ENCODE assay signal across 16 cellular contexts in genomic region chr1:162629651-162630050, GRCh38. TPM values are rescaled to one million over a fixed set of nuclear protein-coding genes. Genes with fewer than 3 reads are reported as not detected.
DNase-seq lines count a peak whose midpoint lies in the region; ATAC-seq and TF ChIP-seq lines count a peak whose summit lies in the region.
"Had no signal": no experiment of that assay in that cellular context is flagged by ENCODE, and none has a peak within 500 bp of the region (broad histone marks: within the 10 kb centered on the region; RNA-seq: fewer than 3 reads in every experiment).

No MANE protein-coding gene starts in this region.

- WGBS in stomach, 5 donors = 76 to 92% (median 85%) methylated on average over 2 of the region's 2 CpGs

- no peak overlapping the region for H3K27ac Mint-ChIP-seq in activated T-helper 2 cell treated with anti-CD3 and anti-CD28 coated beads, Interferon-gamma antibody, Interleukin-2, Interleukin-4, amounts not matched to agents 10 μg/mL and 5 μg/mL and 100 μg/mL, durations not matched to agents 14 hours and 24 hours and 36 hours

- TF ChIP-seq POLR2A in stomach (IDR thresholded peaks at IDR 0.05) = no peak

- DNase-seq in GM03348 (ENCODE audit: low spot score) = peak; percentile 54
- peak; percentile 78 for DNase-seq in amniotic epithelial cell (ENCODE audit: low read depth)
- peak; percentile 72 to 82 for DNase-seq in foreskin fibroblast
- no peak for DNase-seq in stomach
- DNase-seq in anterior cingulate cortex (lab: John Stamatoyannopoulos, UW) = no peak
- no peak for DNase-seq in activated T-helper 2 cell treated with anti-CD3 and anti-CD28 coated beads, Interferon-gamma antibody, Interleukin-2, Interleukin-4, amounts not matched to agents 10 μg/mL and 5 μg/mL and 100 μg/mL, durations not matched to agents 14 hours and 24 hours and 36 hours (ENCODE audit: low spot score)
- DNase-seq: activated CD4-positive, alpha-beta T cell treated with anti-CD3 and anti-CD28 coated beads, Interleukin-2, amount 50 U/mL, for 48 hours; cortex of kidney; hippocampal formation; NCI-H1092; NCI-H226; PC-3; T-helper 9 cell had no signal

- no peak for TF ChIP-seq CTCF in foreskin fibroblast (IDR thresholded peaks at IDR 0.05; ENCODE audit: low read depth, low read length)
- TF ChIP-seq CTCF in stomach (IDR thresholded peaks at IDR 0.05) = no peak

- peaks cover 15% of the 10 kb centered on the region for H3K27me3 Mint-ChIP-seq in activated T-helper 2 cell treated with anti-CD3 and anti-CD28 coated beads, Interferon-gamma antibody, Interleukin-2, Interleukin-4, amounts not matched to agents 10 μg/mL and 5 μg/mL and 100 μg/mL, durations not matched to agents 14 hours and 24 hours and 36 hours (ENCODE audit: low read depth)

- ATAC-seq in GM21515 (IDR thresholded peaks at IDR 0.05; ENCODE audit: unreplicated experiment) (no peak), GM21526 (IDR thresholded peaks at IDR 0.05; ENCODE audit: low FRiP score, unreplicated experiment) (no peak)
- ATAC-seq: PC-3 had no signal

- H3K9me3 Mint-ChIP-seq in activated T-helper 2 cell treated with anti-CD3 and anti-CD28 coated beads, Interferon-gamma antibody, Interleukin-2, Interleukin-4, amounts not matched to agents 10 μg/mL and 5 μg/mL and 100 μg/mL, durations not matched to agents 14 hours and 24 hours and 36 hours = no peaks in the 10 kb centered on the region

- peak overlapping the region in 4 of 5 donors; percentile 80 to 89 (median 86) for H3K27ac ChIP-seq in stomach

- H3K4me3 ChIP-seq in foreskin fibroblast (ENCODE audit: low read depth in 1 of 2, low read length in 2 of 2) (no peak overlapping the region), stomach (no peak overlapping the region)
- H3K4me3 ChIP-seq: prostate gland had no signal

- no peaks in the 10 kb centered on the region for H3K9me3 ChIP-seq in stomach
- H3K9me3 ChIP-seq: prostate gland had no signal

- peaks cover 4% of the 10 kb centered on the region for H3K4me1 Mint-ChIP-seq in activated T-helper 2 cell treated with anti-CD3 and anti-CD28 coated beads, Interferon-gamma antibody, Interleukin-2, Interleukin-4, amounts not matched to agents 10 μg/mL and 5 μg/mL and 100 μg/mL, durations not matched to agents 14 hours and 24 hours and 36 hours (ENCODE audit: low read depth)

- intact Hi-C loops in stomach (cut with DNase I; ENCODE audit: low total_unique reads) = no loop called here
- intact Hi-C loops in activated T-helper 2 cell treated with anti-CD3 and anti-CD28 coated beads, Interferon-gamma antibody, Interleukin-2, Interleukin-4, amounts not matched to agents 10 μg/mL and 5 μg/mL and 100 μg/mL, durations not matched to agents 14 hours and 24 hours and 36 hours (cut with micrococcal nuclease) = loop anchor here (2.0 kb wide), 1 partner anchor 273 kb away; no protein-coding TSS in a partner anchor

- no peaks in the 10 kb centered on the region for H3K36me3 ChIP-seq in stomach
- H3K36me3 ChIP-seq: prostate gland had no signal

- no peak for TF ChIP-seq EP300 in stomach (IDR thresholded peaks at IDR 0.05)

- peaks cover 10 to 44% (median 23%) of the 10 kb centered on the region in 4 donors for H3K4me1 ChIP-seq in stomach
- H3K4me1 ChIP-seq: prostate gland had no signal

- H3K27me3 ChIP-seq in stomach = no peaks in the 10 kb centered on the region

- H3K4me3 Mint-ChIP-seq in activated T-helper 2 cell treated with anti-CD3 and anti-CD28 coated beads, Interferon-gamma antibody, Interleukin-2, Interleukin-4, amounts not matched to agents 10 μg/mL and 5 μg/mL and 100 μg/mL, durations not matched to agents 14 hours and 24 hours and 36 hours (ENCODE audit: low read depth) = no peak overlapping the region

- no peaks in the 10 kb centered on the region for H3K36me3 Mint-ChIP-seq in activated T-helper 2 cell treated with anti-CD3 and anti-CD28 coated beads, Interferon-gamma antibody, Interleukin-2, Interleukin-4, amounts not matched to agents 10 μg/mL and 5 μg/mL and 100 μg/mL, durations not matched to agents 14 hours and 24 hours and 36 hours (ENCODE audit: low read depth)

RNA-seq across cellular contexts. Expression of gene DDR2, which starts 2.6 kb away (rescaled TPM):
- total RNA-seq in stomach = 100 to 1,000 TPM in 1 of 5 donors, 10 to 100 TPM in 4; 17.7 to 117 (median 50.8) TPM
- 10 to 100 TPM in 2 of 3 donors, 1 to 10 TPM in 1; 6.8 to 20.5 (median 18.6) TPM for polyA plus RNA-seq in stomach
- total RNA-seq in activated T-helper 2 cell treated with anti-CD3 and anti-CD28 coated beads, Interferon-gamma antibody, Interleukin-2, Interleukin-4, amounts not matched to agents 10 μg/mL and 5 μg/mL and 100 μg/mL, durations not matched to agents 14 hours and 24 hours and 36 hours = 0.80 and 1.1 TPM in 2 replicates

Comparison
In these comparisons a context has a peak if more than half of its experiments do, and no peak if none do; other contexts are left out.
1. DNase-seq: peak in GM03348 (single experiment), amniotic epithelial cell (single experiment) and foreskin fibroblast (2 of 2); none in stomach (single experiment), anterior cingulate cortex (0 of 58) and activated T-helper 2 cell treated with anti-CD3 and anti-CD28 coated beads, Interferon-gamma antibody, Interleukin-2, Interleukin-4, amounts not matched to agents 10 μg/mL and 5 μg/mL and 100 μg/mL, durations not matched to agents 14 hours and 24 hours and 36 hours (single experiment).